ENCODE assay signal across 23 cellular contexts in the genomic region with DNA sequence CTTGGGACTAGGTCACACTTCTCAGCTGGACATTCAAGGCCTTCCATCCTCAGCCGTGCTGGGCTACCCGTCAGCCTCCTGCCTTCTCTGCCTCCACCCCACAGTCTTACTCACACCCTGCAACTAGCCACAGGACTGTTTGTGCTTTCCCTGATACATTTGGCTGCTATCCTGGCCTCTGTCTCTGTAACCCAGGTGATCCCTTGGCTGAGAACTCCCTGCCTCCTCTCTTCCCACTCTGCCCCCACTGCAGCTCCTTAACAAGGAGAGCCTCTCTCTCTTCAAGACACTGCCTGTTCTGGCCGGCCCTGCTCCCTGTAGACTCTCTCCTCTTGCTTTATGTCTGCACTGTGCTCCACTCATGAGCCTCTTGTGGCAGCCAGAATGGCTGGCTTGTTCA.
DNase-seq lines count a peak whose midpoint lies in the region; ATAC-seq and TF ChIP-seq lines count a peak whose summit lies in the region.
"Had no signal": no experiment of that assay in that cellular context is flagged by ENCODE, and none has a peak within 500 bp of the region (broad histone marks: within the 10 kb centered on the region; RNA-seq: fewer than 3 reads in every experiment).

No MANE protein-coding gene starts in this region.

- H3K9me3 ChIP-seq in left lung = no peaks in the 10 kb centered on the region
- no peaks in the 10 kb centered on the region for H3K9me3 ChIP-seq in gastrocnemius medialis
- H3K9me3 ChIP-seq in neural progenitor cell (ENCODE audit: low read depth) = no peaks in the 10 kb centered on the region
- H3K9me3 ChIP-seq: BLaER1, prostate gland had no signal

- no peak overlapping the region for H3K27ac ChIP-seq in left lung
- H3K27ac ChIP-seq in gastrocnemius medialis = no peak overlapping the region
- H3K27ac ChIP-seq in neural progenitor cell = no peak overlapping the region
- H3K27ac ChIP-seq: BLaER1, prostate gland had no signal

- no peak overlapping the region for H3K4me2 ChIP-seq in neural progenitor cell
- H3K4me2 ChIP-seq: BLaER1 had no signal

- no peaks in the 10 kb centered on the region for H3K79me2 ChIP-seq in neural progenitor cell (ENCODE audit: low read depth)

- no peak overlapping the region for H2AFZ ChIP-seq in neural progenitor cell (replicated peaks)

- intact Hi-C loops in left lung (cut with DNase I) = no loop called here
- intact Hi-C loops in gastrocnemius medialis (cut with DNase I; ENCODE audit: low total_unique reads) = loop anchor here (5.0 to 10.0 kb wide), 2 partner anchors 67 to 630 kb away; a partner anchor contains a TSS

- no peak overlapping the region for H3K9ac ChIP-seq in neural progenitor cell
- H3K9ac ChIP-seq: BLaER1 had no signal

- no peaks in the 10 kb centered on the region for H4K20me1 ChIP-seq in neural progenitor cell (ENCODE audit: low read depth)
- H4K20me1 ChIP-seq: BLaER1 had no signal

- H3K36me3 Mint-ChIP-seq in chondrocyte (ENCODE audit: low read depth) = peaks cover 1% of the 10 kb centered on the region
- peaks cover 2% of the 10 kb centered on the region for H3K36me3 Mint-ChIP-seq in neural progenitor cell
- H3K36me3 Mint-ChIP-seq: activated naive CD4-positive, alpha-beta T cell treated with anti-CD3 and anti-CD28 coated beads, Interleukin-2, amount 50 U/mL, for 72 hours; memory B cell; type B pancreatic cell had no signal

- H3F3A ChIP-seq in neural progenitor cell (ENCODE audit: low read depth) = peaks cover 20% of the 10 kb centered on the region

- no peak for TF ChIP-seq POLR2A in gastrocnemius medialis (IDR thresholded peaks at IDR 0.05)

- no peak overlapping the region for H3K27ac Mint-ChIP-seq in chondrocyte (ENCODE audit: unreplicated experiment)
- H3K27ac Mint-ChIP-seq in neural progenitor cell = no peak overlapping the region
- H3K27ac Mint-ChIP-seq: activated CD8-positive, alpha-beta T cell treated with anti-CD3 and anti-CD28 coated beads for 36 hours; activated naive CD4-positive, alpha-beta T cell treated with anti-CD3 and anti-CD28 coated beads, Interleukin-2, amount 50 U/mL, for 72 hours; activated T-helper 17 cell treated with anti-CD3 and anti-CD28 coated beads, Interleukin-2, amount 50 U/mL, for 72 hours; memory B cell; T-helper 17 cell; type B pancreatic cell had no signal

- H3K4me1 Mint-ChIP-seq in chondrocyte (ENCODE audit: low read depth) (no peaks in the 10 kb centered on the region), neural progenitor cell (peaks cover 21% of the 10 kb centered on the region)
- H3K4me1 Mint-ChIP-seq: activated T-helper 17 cell treated with anti-CD3 and anti-CD28 coated beads, Interleukin-2, amount 50 U/mL, for 72 hours; central memory CD8-positive, alpha-beta T cell; memory B cell; T-helper 17 cell had no signal

- ATAC-seq in left lung (peak; percentile 39), gastrocnemius medialis (peak; percentile 21 to 36), HG02870 (IDR thresholded peaks at IDR 0.05; ENCODE audit: unreplicated experiment) (no peak)
- ATAC-seq: activated CD8-positive, alpha-beta T cell treated with anti-CD3 and anti-CD28 coated beads for 36 hours; activated naive CD4-positive, alpha-beta T cell treated with anti-CD3 and anti-CD28 coated beads, Interleukin-2, amount 50 U/mL, for 72 hours; activated T-helper 17 cell treated with anti-CD3 and anti-CD28 coated beads, Interleukin-2, amount 50 U/mL, for 72 hours; SK-N-SH treated with all-trans-retinoic acid at 6 μM for 48 hours; T-helper 17 cell had no signal

- H3K27me3 Mint-ChIP-seq in chondrocyte (ENCODE audit: low read depth) (peaks cover 3% of the 10 kb centered on the region), neural progenitor cell (ENCODE audit: insufficient read depth, low read depth) (peaks cover 12% of the 10 kb centered on the region)

- DNase-seq in Daoy (ENCODE audit: low read depth) = peak; percentile 18
- peak; percentile 53 for DNase-seq in chondrocyte (ENCODE audit: low spot score)
- DNase-seq in left lung = no peak
- DNase-seq in gastrocnemius medialis = peak; percentile 4 to 25
- no peak for DNase-seq in neural progenitor cell (ENCODE audit: low spot score)
- DNase-seq in NCI-H2171 treated with DMSO at 0.1 percent for 48 hours (lab: John Stamatoyannopoulos, UW) = no peak
- no peak for DNase-seq in dermis blood vessel endothelial cell
- DNase-seq: activated CD8-positive, alpha-beta T cell treated with anti-CD3 and anti-CD28 coated beads for 36 hours; NCI-H2081; NCI-H446 treated with DMSO at 0.1 percent for 48 hours; NCI-H82; small intestine; stimulated activated CD8-positive, alpha-beta memory T cell treated with anti-CD3 and anti-CD28 coated beads, Interleukin-4, amount 100 ng/mL, for 48 hours; T-helper 17 cell had no signal

- H3K36me3 ChIP-seq in left lung (no peaks in the 10 kb centered on the region), gastrocnemius medialis (no peaks in the 10 kb centered on the region), neural progenitor cell (no peaks in the 10 kb centered on the region)
- H3K36me3 ChIP-seq: BLaER1, prostate gland had no signal

- peaks cover 0 to 16% of the 10 kb centered on the region in 2 donors for H3K27me3 ChIP-seq in left lung
- no peaks in the 10 kb centered on the region for H3K27me3 ChIP-seq in gastrocnemius medialis
- no peaks in the 10 kb centered on the region for H3K27me3 ChIP-seq in neural progenitor cell
- H3K27me3 ChIP-seq: BLaER1 had no signal

- in situ Hi-C loops in gastrocnemius medialis (cut with MboI; ENCODE audit: low sequenced_read_pairs in 4 of 4) = no loop called here

- H3K4me1 ChIP-seq in left lung (no peaks in the 10 kb centered on the region), gastrocnemius medialis (no peaks in the 10 kb centered on the region), neural progenitor cell (peaks cover 16% of the 10 kb centered on the region)
- H3K4me1 ChIP-seq: BLaER1, prostate gland had no signal

- H3K4me3 Mint-ChIP-seq in chondrocyte (ENCODE audit: unreplicated experiment) (no peak overlapping the region), neural progenitor cell (no peak overlapping the region)
- H3K4me3 Mint-ChIP-seq: activated CD8-positive, alpha-beta T cell treated with anti-CD3 and anti-CD28 coated beads for 36 hours; activated T-helper 17 cell treated with anti-CD3 and anti-CD28 coated beads, Interleukin-2, amount 50 U/mL, for 72 hours; central memory CD8-positive, alpha-beta T cell; memory B cell; T-helper 17 cell had no signal

- peaks cover 7% of the 10 kb centered on the region for H3K9me3 Mint-ChIP-seq in chondrocyte (ENCODE audit: low read depth)
- H3K9me3 Mint-ChIP-seq in neural progenitor cell = peaks cover 13% of the 10 kb centered on the region
- H3K9me3 Mint-ChIP-seq: activated CD8-positive, alpha-beta T cell treated with anti-CD3 and anti-CD28 coated beads for 36 hours; activated naive CD4-positive, alpha-beta T cell treated with anti-CD3 and anti-CD28 coated beads, Interleukin-2, amount 50 U/mL, for 72 hours; activated T-helper 17 cell treated with anti-CD3 and anti-CD28 coated beads, Interleukin-2, amount 50 U/mL, for 72 hours had no signal

- TF ChIP-seq CTCF in chondrocyte (IDR thresholded peaks at IDR 0.05) = no peak
- no peak for TF ChIP-seq CTCF in left lung (IDR thresholded peaks at IDR 0.05)
- no peak for TF ChIP-seq CTCF in gastrocnemius medialis (IDR thresholded peaks at IDR 0.05 in 4 of 5, conservative IDR thresholded peaks at IDR 0.05 in 1 of 5)
- no peak for TF ChIP-seq CTCF in neural progenitor cell (IDR thresholded peaks at IDR 0.05)

- H3K4me3 ChIP-seq in left lung (no peak overlapping the region), gastrocnemius medialis (no peak overlapping the region), neural progenitor cell (no peak overlapping the region)
- H3K4me3 ChIP-seq: BLaER1, prostate gland had no signal

Comparison
In these comparisons a context has a peak if more than half of its experiments do, and no peak if none do; other contexts are left out.
1. DNase-seq: peak in Daoy (single experiment), chondrocyte (single experiment) and gastrocnemius medialis (2 of 2); none in left lung (0 of 2), neural progenitor cell (single experiment), NCI-H2171 treated with DMSO at 0.1 percent for 48 hours (single experiment) and dermis blood vessel endothelial cell (single experiment).